ENCODE assay signal across 8 cellular contexts in genomic region chr1:205977348-205978014, GRCh38. TPM values are rescaled to one million over a fixed set of nuclear protein-coding genes. Genes with fewer than 3 reads are reported as not detected.
DNase-seq lines count a peak whose midpoint lies in the region; ATAC-seq and TF ChIP-seq lines count a peak whose summit lies in the region.

No MANE protein-coding gene starts in this region.

- POLR2A ChIA-PET in HEK293T (lab: Yijun Ruan, JAX), result interaction anchor here (0.8 to 1.4 kb wide), 5 partner anchors 9 to 185 kb away, joined by 3 to 10 read pairs (median 3); no protein-coding TSS in a partner anchor

- ATAC-seq in left lobe of liver (peak; percentile 94), GM19324 (IDR thresholded peaks at IDR 0.05; ENCODE audit: low FRiP score, unreplicated experiment) (no peak)

- CTCF ChIA-PET in HEK293T (lab: Yijun Ruan, JAX), result interaction anchor here (0.6 to 5.2 kb wide), 53 partner anchors 9 to 336 kb away, joined by 3 to 197 read pairs (median 4); partner anchors contain the start of genes RAB7B and SLC26A9

- peak; percentile 82 for DNase-seq in CD1c-positive myeloid dendritic cell (ENCODE audit: extremely low spot score)
- peak; percentile 87 for DNase-seq in HEK293T (ENCODE audit: extremely low spot score)
- DNase-seq in NCI-H510A (lab: John Stamatoyannopoulos, UW), result peak; percentile 74
- DNase-seq in activated CD4-positive, alpha-beta T cell treated with anti-CD3 and anti-CD28 coated beads for 1 hour, result peak; percentile 65
- peak; percentile 77 for DNase-seq in cerebellum (ENCODE audit: low spot score)
- peak; percentile 72 for DNase-seq in left lobe of liver (ENCODE audit: low spot score)
- DNase-seq in stimulated activated CD4-positive, alpha-beta T cell treated with anti-CD3 and anti-CD28 coated beads, Interleukin-2, amount 100 ng/mL, for 48 hours, result peak; percentile 77 to 84

TF ChIP-seq in HEK293T, 16 proteins besides CTCF, POLR2A, EP300 and RAD21:
- TF ChIP-seq L3MBTL2 (conservative IDR thresholded peaks at IDR 0.05) (no peak), LEF1 (IDR thresholded peaks at IDR 0.05; ENCODE audit: borderline replicate concordance) (no peak), ARNT (IDR thresholded peaks at IDR 0.05) (no peak), FOXA1 (IDR thresholded peaks at IDR 0.05) (no peak), SUZ12 (IDR thresholded peaks at IDR 0.05) (no peak), FOXK2 (IDR thresholded peaks at IDR 0.05) (no peak), FOXM1 (IDR thresholded peaks at IDR 0.05; ENCODE audit: borderline replicate concordance) (no peak), SP1 (IDR thresholded peaks at IDR 0.05) (no peak), NFRKB (IDR thresholded peaks at IDR 0.05) (no peak), BHLHE40 (IDR thresholded peaks at IDR 0.05; ENCODE audit: borderline replicate concordance) (no peak), TARDBP (IDR thresholded peaks at IDR 0.05) (no peak)

RNA-seq across cellular contexts. Expression of gene RAB7B, which starts 25.7 kb away (rescaled TPM):
- total RNA-seq in cerebellum (0.54 TPM), left lobe of liver (0.73 TPM)

RNA-seq across cellular contexts. Expression of gene SLC26A9, which starts 34.2 kb away (rescaled TPM):
- total RNA-seq in cerebellum, result not detected
- 0.05 TPM for total RNA-seq in left lobe of liver

RNA-seq across cellular contexts. Expression of gene CTSE, which starts 46.2 kb away (rescaled TPM):
- total RNA-seq in cerebellum (not detected), left lobe of liver (not detected)
